Comparison of ENCODE assay signal across 19 cellular contexts in genomic region chr2:10234013-10234306, GRCh38.
DNase-seq lines count a peak whose midpoint lies in the region; ATAC-seq, FAIRE-seq and TF ChIP-seq lines count a peak whose summit lies in the region.
"Had no signal": no experiment of that assay in that cellular context is flagged by ENCODE, and none has a peak within 500 bp of the region (broad histone marks: within the 10 kb centered on the region; RNA-seq: fewer than 3 reads in every experiment).

No MANE protein-coding gene starts in this region.

- FAIRE-seq in K562 (lab: Jason Lieb, UNC) (no peak), frontal cortex (lab: Jason Lieb, UNC) (no peak)
- FAIRE-seq: D721Med had no signal

- ATAC-seq in K562 (no peak), natural killer cell (peak in 1 of 3 donors; percentile 40)

- H3K4me2 ChIP-seq in K562 (ENCODE audit: insufficient read depth, low read length) = no peak overlapping the region

- TF ChIP-seq RAD21 in K562 (CRISPR knock-in tag; conservative IDR thresholded peaks at IDR 0.05 in 1 of 2, IDR thresholded peaks at IDR 0.05 in 1 of 2) = no peak

- POLR2A ChIA-PET in HEK293 (lab: Yijun Ruan, JAX) (no interaction called here), K562 (lab: Yijun Ruan, JAX) (interaction anchor here (0.6 to 0.9 kb wide), 2 partner anchors 26 to 187 kb away, joined by 3 read pairs; no protein-coding TSS in a partner anchor)

- no peak for TF ChIP-seq POLR2A in K562 (conservative IDR thresholded peaks at IDR 0.05)

- H3K4me3 ChIP-seq in HEK293 (ENCODE audit: low read depth, low read length) (no peak overlapping the region), K562 (no peak overlapping the region)

- peak overlapping the region; percentile 0 for H3K4me3 Mint-ChIP-seq in natural killer cell
- H3K4me3 Mint-ChIP-seq in T-helper 2 cell treated with Interferon-gamma antibody and Interleukin-4, amounts not matched to agents 5 μg/mL and 100 μg/mL, for 36 hours = no peak overlapping the region
- H3K4me3 Mint-ChIP-seq: B cell; CD4-positive, alpha-beta memory T cell; IgD-negative memory B cell had no signal

- H3K36me3 Mint-ChIP-seq in natural killer cell = no peaks in the 10 kb centered on the region
- no peaks in the 10 kb centered on the region for H3K36me3 Mint-ChIP-seq in T-helper 2 cell treated with Interferon-gamma antibody and Interleukin-4, amounts not matched to agents 5 μg/mL and 100 μg/mL, for 36 hours (ENCODE audit: low read depth)
- H3K36me3 Mint-ChIP-seq: CD4-positive, alpha-beta memory T cell; IgD-negative memory B cell had no signal

- H3K27ac ChIP-seq in HEK293 (ENCODE audit: extremely low read depth, low read depth, low read length) = no peak overlapping the region
- no peak overlapping the region for H3K27ac ChIP-seq in K562 (ENCODE audit: extremely low read depth, low read depth, low read length)
- H3K27ac ChIP-seq: RWPE1 had no signal

- H4K20me1 ChIP-seq in K562 (replicated peaks; ENCODE audit: control insufficient read depth, insufficient read depth, low read length) = peaks cover 7% of the 10 kb centered on the region; the same call in 1 of the 2 replicates

- H3K9me3 ChIP-seq in HEK293 (ENCODE audit: control insufficient read depth, insufficient read depth, low read depth, low read length) = no peaks in the 10 kb centered on the region
- H3K9me3 ChIP-seq in K562 (replicated peaks; ENCODE audit: control insufficient read depth, insufficient read depth, low read depth, low read length) = no peaks in the 10 kb centered on the region; the same call in 1 of the 2 replicates

- WGBS in K562 (ENCODE audit: insufficient coverage, low coverage, missing lambda C conversion rate) = 0% methylated on average over 1 of the region's 4 CpGs

- H3K27ac Mint-ChIP-seq in natural killer cell = no peak overlapping the region
- H3K27ac Mint-ChIP-seq in T-helper 2 cell treated with Interferon-gamma antibody and Interleukin-4, amounts not matched to agents 5 μg/mL and 100 μg/mL, for 36 hours = no peak overlapping the region
- H3K27ac Mint-ChIP-seq: B cell, IgD-negative memory B cell had no signal

- H3K9me1 ChIP-seq in K562 (ENCODE audit: control insufficient read depth, insufficient read depth, low read length) = no peaks in the 10 kb centered on the region

- H3K4me1 Mint-ChIP-seq in natural killer cell = peaks cover 25 to 38% of the 10 kb centered on the region in 2 donors
- H3K4me1 Mint-ChIP-seq in T-helper 2 cell treated with Interferon-gamma antibody and Interleukin-4, amounts not matched to agents 5 μg/mL and 100 μg/mL, for 36 hours (ENCODE audit: low read depth) = peaks cover 5% of the 10 kb centered on the region
- H3K4me1 Mint-ChIP-seq: B cell had no signal

- in situ Hi-C loops in K562 (cut with MboI) = no loop called here

- H3K79me2 ChIP-seq in K562 (ENCODE audit: control insufficient read depth, insufficient read depth, low read length) = no peaks in the 10 kb centered on the region

- no peaks in the 10 kb centered on the region for H3K4me1 ChIP-seq in HEK293 (ENCODE audit: control insufficient read depth, insufficient read depth, low read length)
- H3K4me1 ChIP-seq in K562 (replicated peaks in 1 of 2; ENCODE audit: control insufficient read depth in 2 of 2, insufficient read depth in 2 of 2, low read length in 2 of 2) = peaks cover 0 to 28% of the 10 kb centered on the region in 2 experiments; a peak in 1 of 5 replicates

- H3K27me3 ChIP-seq in K562 (ENCODE audit: control insufficient read depth in 2 of 2, insufficient read depth in 2 of 2, low read length in 2 of 2) = peaks cover 26 to 70% of the 10 kb centered on the region in 2 experiments; a peak in 4 of 5 replicates

- H3K27me3 Mint-ChIP-seq in natural killer cell (ENCODE audit: low read depth in 2 of 2) = peaks cover 0 to 11% of the 10 kb centered on the region in 2 donors
- H3K27me3 Mint-ChIP-seq in T-helper 2 cell treated with Interferon-gamma antibody and Interleukin-4, amounts not matched to agents 5 μg/mL and 100 μg/mL, for 36 hours (ENCODE audit: low read depth) = peaks cover 2% of the 10 kb centered on the region

- CTCF ChIA-PET in HEK293 (lab: Yijun Ruan, JAX) (interaction anchor here (0.7 kb wide), 1 partner anchor 1360 kb away, joined by 5 read pairs; no protein-coding TSS in a partner anchor), K562 (lab: Yijun Ruan, JAX; ENCODE audit: low intra/inter-chr PET ratio) (no interaction called here)

- peak; percentile 19 for TF ChIP-seq CTCF in GM12873 (IDR thresholded peaks at IDR 0.05; ENCODE audit: insufficient read depth, low read depth, low read length, missing control alignments)
- TF ChIP-seq CTCF in HEK293 (tag by site-specific recombination; IDR thresholded peaks at IDR 0.05) = no peak
- TF ChIP-seq CTCF in K562 (IDR thresholded peaks at IDR 0.05 in 2 of 3, conservative IDR thresholded peaks at IDR 0.05 in 1 of 3; ENCODE audit: insufficient read depth in 2 of 3, low read depth in 1 of 3, low read length in 3 of 3) = peak in 1 of 3 experiments; percentile 9; a peak in 1 of 6 replicates
- no peak for TF ChIP-seq CTCF in natural killer cell (IDR thresholded peaks at IDR 0.05)

- DNase-seq in K562 (ENCODE audit: extremely low read depth in 1 of 4, low spot score in 3 of 4) (no peak), natural killer cell (no peak), NCI-H526 (lab: John Stamatoyannopoulos, UW) (no peak), frontal cortex (ENCODE audit: low spot score in 2 of 2) (no peak)
- no peak for DNase-seq in T-helper 2 cell treated with Interferon-gamma antibody and Interleukin-4, amounts not matched to agents 5 μg/mL and 100 μg/mL, for 36 hours (ENCODE audit: low spot score)
- no peak for DNase-seq in activated naive CD4-positive, alpha-beta T cell (lab: John Stamatoyannopoulos, UW)
- DNase-seq: CD4-positive, alpha-beta memory T cell; MV-4-11; NCI-H1417 treated with DMSO at 0.1 percent for 48 hours; NCI-H2029 treated with DMSO at 0.1 percent for 48 hours; NCI-H526 treated with DMSO at 0.1 percent for 48 hours; NK-92 treated with Interleukin-12 subunit alpha and Interleukin-12 subunit beta, amount 100 ng/mL, for 24 hours; OCI-M1 had no signal

- no TSS peak for BruUV-seq in K562 (replicated peaks; lab: Mats Ljungman, UMichigan)

- TF ChIP-seq EP300 in K562 (IDR thresholded peaks at IDR 0.05; ENCODE audit: low read length) = no peak

- H3K36me3 ChIP-seq in HEK293 (ENCODE audit: control insufficient read depth in 2 of 2, insufficient read depth in 1 of 2, low read length in 2 of 2) = no peaks in the 10 kb centered on the region
- no peaks in the 10 kb centered on the region for H3K36me3 ChIP-seq in K562 (ENCODE audit: control insufficient read depth, insufficient read depth, low read length)

- peaks cover 0 to 3% of the 10 kb centered on the region in 2 donors for H3K9me3 Mint-ChIP-seq in natural killer cell
- H3K9me3 Mint-ChIP-seq in T-helper 2 cell treated with Interferon-gamma antibody and Interleukin-4, amounts not matched to agents 5 μg/mL and 100 μg/mL, for 36 hours = peaks cover 4% of the 10 kb centered on the region
- H3K9me3 Mint-ChIP-seq: CD4-positive, alpha-beta memory T cell had no signal

- intact Hi-C loops in K562 (cut with micrococcal nuclease) = loop anchor here (10.0 kb wide), 1 partner anchor 71 kb away; the partner anchor contains the start of gene HPCAL1
- intact Hi-C loops in natural killer cell (cut with micrococcal nuclease) = no loop called here

- H2AFZ ChIP-seq in K562 (ENCODE audit: low read depth, low read length) = no peak overlapping the region

- 0 out of 4 replicates have a peak overlapping the region, but pooled peaks of 1 of the 2 experiments have one; percentile 36 for H3K9ac ChIP-seq in K562 (ENCODE audit: insufficient read depth in 1 of 2, low read depth in 2 of 2, low read length in 2 of 2)

TF ChIP-seq in HEK293, 187 proteins besides CTCF, POLR2A, EP300 and RAD21:
- TF ChIP-seq ZNF354C (tag by site-specific recombination; IDR thresholded peaks at IDR 0.05; ENCODE audit: borderline replicate concordance, low read depth) (no peak), ZNF18 (tag by site-specific recombination; IDR thresholded peaks at IDR 0.05) (0 out of 2 replicates have a peak, but pooled peaks have one; percentile 77), ZNF776 (tag by site-specific recombination; IDR thresholded peaks at IDR 0.05; ENCODE audit: borderline replicate concordance) (0 out of 2 replicates have a peak, but pooled peaks have one; percentile 2)

TF ChIP-seq in K562, 482 proteins besides CTCF, POLR2A, EP300 and RAD21:
- TF ChIP-seq CC2D1A (IDR thresholded peaks at IDR 0.05) (0 out of 2 replicates have a peak, but pooled peaks have one; percentile 6), MAX (CRISPR knock-in tag; IDR thresholded peaks at IDR 0.05) (0 out of 2 replicates have a peak, but pooled peaks have one; percentile 9), ZBTB43 (CRISPR knock-in tag; IDR thresholded peaks at IDR 0.05) (peak; percentile 86), SNRNP70 (optimal IDR thresholded peaks at IDR 0.05; ENCODE audit: low read depth, low read length) (no peak)
